In genomic region chr4:165288639-165289428, GRCh38 we compare ENCODE assay signal across 8 cellular contexts. TPM values are rescaled to one million over a fixed set of nuclear protein-coding genes. Genes with fewer than 3 reads are reported as not detected.
DNase-seq lines count a peak whose midpoint lies in the region; ATAC-seq and TF ChIP-seq lines count a peak whose summit lies in the region.

No MANE protein-coding gene starts in this region.

- H3K27ac ChIP-seq in 22Rv1 (no peak overlapping the region), Peyer's patch (no peak overlapping the region)

- H3K4me1 ChIP-seq in Peyer's patch: no peaks in the 10 kb centered on the region

- H3K27me3 ChIP-seq in Peyer's patch: no peaks in the 10 kb centered on the region

- no peaks in the 10 kb centered on the region for H3K36me3 ChIP-seq in Peyer's patch

- TF ChIP-seq POLR2A in GM18505 (IDR thresholded peaks at IDR 0.05; ENCODE audit: borderline replicate concordance, extremely low read depth, insufficient read depth, insufficient read length): no peak
- TF ChIP-seq POLR2A in Peyer's patch (IDR thresholded peaks at IDR 0.05): no peak

- no peaks in the 10 kb centered on the region for H3K9me3 ChIP-seq in Peyer's patch

- ATAC-seq in GM18909 (IDR thresholded peaks at IDR 0.05; ENCODE audit: poor library complexity, unreplicated experiment) (peak; percentile 31), HG03575 (IDR thresholded peaks at IDR 0.05; ENCODE audit: extremely low read depth, insufficient number of reproducible peaks, low FRiP score, unreplicated experiment) (peak; percentile 7), GM18505 (IDR thresholded peaks at IDR 0.05; ENCODE audit: unreplicated experiment) (no peak)

- no peak overlapping the region for H3K4me3 ChIP-seq in Peyer's patch

- DNase-seq in dedifferentiated amniotic fluid mesenchymal stem cell (ENCODE audit: extremely low spot score): peak; percentile 20
- DNase-seq in effector CD4-positive, alpha-beta T cell: no peak
- DNase-seq in Peyer's patch: no peak
- no peak for DNase-seq in DMS 273 treated with DMSO at 0.1 percent for 48 hours (lab: John Stamatoyannopoulos, UW)

- TF ChIP-seq CTCF in 22Rv1 (IDR thresholded peaks at IDR 0.05) (peak; percentile 5; the same call in 1 of the 2 replicates), Peyer's patch (IDR thresholded peaks at IDR 0.05) (no peak)

RNA-seq across cellular contexts. Expression of gene MSMO1, which starts 38.6 kb away (rescaled TPM):
- total RNA-seq in Peyer's patch: 100 to 1,000 TPM in 3 of 4 donors, 10 to 100 TPM in 1; 10.7 to 148 (median 111) TPM
